Comparison of ENCODE assay signal across 8 cellular contexts in genomic region chr14:35332517-35333346, GRCh38. TPM values are rescaled to one million over a fixed set of nuclear protein-coding genes. Genes with fewer than 3 reads are reported as not detected.
DNase-seq lines count a peak whose midpoint lies in the region; ATAC-seq and TF ChIP-seq lines count a peak whose summit lies in the region.

No MANE protein-coding gene starts in this region.

- peaks cover 50% of the 10 kb centered on the region for H3K4me1 ChIP-seq in left ventricle myocardium inferior

- no peak for TF ChIP-seq CTCF in left ventricle myocardium inferior (IDR thresholded peaks at IDR 0.05; ENCODE audit: borderline replicate concordance)

- no peak for ATAC-seq in GM21367 (IDR thresholded peaks at IDR 0.05; ENCODE audit: unreplicated experiment)
- ATAC-seq in HG03571 (IDR thresholded peaks at IDR 0.05; ENCODE audit: unreplicated experiment), result no peak
- no peak for ATAC-seq in GM18867 (IDR thresholded peaks at IDR 0.05; ENCODE audit: unreplicated experiment)

- peak; percentile 53 for DNase-seq in ELF-1 (ENCODE audit: low read depth, low spot score)
- peak; percentile 30 for DNase-seq in LHCN-M2 (ENCODE audit: low read depth)
- peak; percentile 44 for DNase-seq in activated T-cell treated with anti-CD3 and anti-CD28 coated beads, Interleukin-2, amount 50 U/mL, for 1 hour
- no peak for DNase-seq in left ventricle myocardium inferior
- DNase-seq in stimulated activated CD8-positive, alpha-beta memory T cell treated with anti-CD3 and anti-CD28 coated beads, Interleukin-4, amount 100 ng/mL, for 48 hours, result peak; percentile 73

- H3K27ac ChIP-seq in left ventricle myocardium inferior (replicated peaks), result peak overlapping the region; percentile 93

- H3K9me3 ChIP-seq in left ventricle myocardium inferior (replicated peaks), result no peaks in the 10 kb centered on the region

- no peaks in the 10 kb centered on the region for H3K36me3 ChIP-seq in left ventricle myocardium inferior

- H3K27me3 ChIP-seq in left ventricle myocardium inferior (ENCODE audit: low read depth), result no peaks in the 10 kb centered on the region

- intact Hi-C loops in left ventricle myocardium inferior (cut with micrococcal nuclease), result loop anchor here (10.0 kb wide), 1 partner anchor 72 kb away; the partner anchor contains the start of gene NFKBIA

- H3K4me3 ChIP-seq in left ventricle myocardium inferior, result no peak overlapping the region

RNA-seq across cellular contexts. Expression of gene PSMA6, which starts 40.5 kb away (rescaled TPM):
- total RNA-seq in LHCN-M2 (2014; rRNA removed) (221 and 262 TPM in 2 replicates), left ventricle myocardium inferior (179 TPM)
- 214 TPM for polyA plus RNA-seq in LHCN-M2 (2012)
